ENCODE assay signal across 1 cellular context in genomic region chr12:5088586-5089264, GRCh38.
TF ChIP-seq lines count a peak whose summit lies in the region.

No MANE protein-coding gene starts in this region.

TF ChIP-seq in H1, 55 proteins besides CTCF, POLR2A, EP300 and RAD21:
- TF ChIP-seq CBX8 (IDR thresholded peaks at IDR 0.05; ENCODE audit: borderline replicate concordance, low read depth, low read length): no peak
- no peak for TF ChIP-seq TEAD4 (IDR thresholded peaks at IDR 0.05; ENCODE audit: low read depth, low read length)
- TF ChIP-seq SP1 (IDR thresholded peaks at IDR 0.05; ENCODE audit: low read depth, low read length): no peak
- no peak for TF ChIP-seq MAFK (IDR thresholded peaks at IDR 0.05; ENCODE audit: low read depth, low read length)
- no peak for TF ChIP-seq JUND (IDR thresholded peaks at IDR 0.05; ENCODE audit: low read length)
- TF ChIP-seq BACH1 (IDR thresholded peaks at IDR 0.05; ENCODE audit: low read length): no peak
- no peak for TF ChIP-seq SIX5 (IDR thresholded peaks at IDR 0.05; ENCODE audit: low read depth, low read length)
- no peak for TF ChIP-seq SP2 (IDR thresholded peaks at IDR 0.05; ENCODE audit: low read length)
- no peak for TF ChIP-seq CREB1 (IDR thresholded peaks at IDR 0.05)
